ENCODE assay signal across 1 cellular context in the genomic region with DNA sequence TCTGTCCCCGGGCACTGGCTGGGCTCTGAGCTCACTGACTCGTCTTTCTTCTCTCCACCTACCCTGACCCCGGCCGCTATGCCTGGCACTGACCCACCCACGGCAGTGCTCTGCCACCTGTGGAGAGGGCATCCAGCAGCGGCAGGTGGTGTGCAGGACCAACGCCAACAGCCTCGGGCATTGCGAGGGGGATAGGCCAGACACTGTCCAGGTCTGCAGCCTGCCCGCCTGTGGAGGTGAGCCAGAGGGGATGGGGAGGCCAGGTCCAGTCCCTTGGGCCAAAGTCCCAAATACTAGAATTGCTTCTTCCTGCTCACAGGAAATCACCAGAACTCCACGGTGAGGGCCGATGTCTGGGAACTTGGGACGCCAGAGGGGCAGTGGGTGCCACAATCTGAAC.
TF ChIP-seq lines count a peak whose summit lies in the region.

No MANE protein-coding gene starts in this region.

TF ChIP-seq in K562, 482 proteins besides CTCF, POLR2A, EP300 and RAD21 (continued from another document):
- no peak for TF ChIP-seq NCOA1 (IDR thresholded peaks at IDR 0.05; ENCODE audit: low read depth)
- TF ChIP-seq, protein P1, sequence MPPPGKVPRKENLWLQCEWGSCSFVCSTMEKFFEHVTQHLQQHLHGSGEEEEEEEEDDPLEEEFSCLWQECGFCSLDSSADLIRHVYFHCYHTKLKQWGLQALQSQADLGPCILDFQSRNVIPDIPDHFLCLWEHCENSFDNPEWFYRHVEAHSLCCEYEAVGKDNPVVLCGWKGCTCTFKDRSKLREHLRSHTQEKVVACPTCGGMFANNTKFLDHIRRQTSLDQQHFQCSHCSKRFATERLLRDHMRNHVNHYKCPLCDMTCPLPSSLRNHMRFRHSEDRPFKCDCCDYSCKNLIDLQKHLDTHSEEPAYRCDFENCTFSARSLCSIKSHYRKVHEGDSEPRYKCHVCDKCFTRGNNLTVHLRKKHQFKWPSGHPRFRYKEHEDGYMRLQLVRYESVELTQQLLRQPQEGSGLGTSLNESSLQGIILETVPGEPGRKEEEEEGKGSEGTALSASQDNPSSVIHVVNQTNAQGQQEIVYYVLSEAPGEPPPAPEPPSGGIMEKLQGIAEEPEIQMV (tag; conservative IDR thresholded peaks at IDR 0.05; ENCODE audit: low read depth), result no peak
- no peak for TF ChIP-seq ZNF785 (CRISPR knock-in tag; IDR thresholded peaks at IDR 0.05)
- TF ChIP-seq POLR2AphosphoS2 (IDR thresholded peaks at IDR 0.05; ENCODE audit: low read length), result peak; percentile 80; the same call in 1 of the 2 replicates
- TF ChIP-seq PHB2 (IDR thresholded peaks at IDR 0.05; ENCODE audit: low read depth), result no peak
- TF ChIP-seq, protein P2, sequence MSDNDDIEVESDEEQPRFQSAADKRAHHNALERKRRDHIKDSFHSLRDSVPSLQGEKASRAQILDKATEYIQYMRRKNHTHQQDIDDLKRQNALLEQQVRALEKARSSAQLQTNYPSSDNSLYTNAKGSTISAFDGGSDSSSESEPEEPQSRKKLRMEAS (CRISPR knock-in tag; IDR thresholded peaks at IDR 0.05), result peak; percentile 39; the same call in 1 of the 2 replicates
- TF ChIP-seq, protein P3, sequence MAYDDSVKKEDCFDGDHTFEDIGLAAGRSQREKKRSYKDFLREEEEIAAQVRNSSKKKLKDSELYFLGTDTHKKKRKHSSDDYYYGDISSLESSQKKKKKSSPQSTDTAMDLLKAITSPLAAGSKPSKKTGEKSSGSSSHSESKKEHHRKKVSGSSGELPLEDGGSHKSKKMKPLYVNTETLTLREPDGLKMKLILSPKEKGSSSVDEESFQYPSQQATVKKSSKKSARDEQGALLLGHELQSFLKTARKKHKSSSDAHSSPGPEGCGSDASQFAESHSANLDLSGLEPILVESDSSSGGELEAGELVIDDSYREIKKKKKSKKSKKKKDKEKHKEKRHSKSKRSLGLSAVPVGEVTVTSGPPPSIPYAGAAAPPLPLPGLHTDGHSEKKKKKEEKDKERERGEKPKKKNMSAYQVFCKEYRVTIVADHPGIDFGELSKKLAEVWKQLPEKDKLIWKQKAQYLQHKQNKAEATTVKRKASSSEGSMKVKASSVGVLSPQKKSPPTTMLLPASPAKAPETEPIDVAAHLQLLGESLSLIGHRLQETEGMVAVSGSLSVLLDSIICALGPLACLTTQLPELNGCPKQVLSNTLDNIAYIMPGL (CRISPR knock-in tag; IDR thresholded peaks at IDR 0.05), result no peak
- no peak for TF ChIP-seq ZSCAN29 (IDR thresholded peaks at IDR 0.05)
- 0 out of 2 replicates have a peak, but pooled peaks have one; percentile 48 for TF ChIP-seq SUPT5H (IDR thresholded peaks at IDR 0.05)
- TF ChIP-seq, protein P4, sequence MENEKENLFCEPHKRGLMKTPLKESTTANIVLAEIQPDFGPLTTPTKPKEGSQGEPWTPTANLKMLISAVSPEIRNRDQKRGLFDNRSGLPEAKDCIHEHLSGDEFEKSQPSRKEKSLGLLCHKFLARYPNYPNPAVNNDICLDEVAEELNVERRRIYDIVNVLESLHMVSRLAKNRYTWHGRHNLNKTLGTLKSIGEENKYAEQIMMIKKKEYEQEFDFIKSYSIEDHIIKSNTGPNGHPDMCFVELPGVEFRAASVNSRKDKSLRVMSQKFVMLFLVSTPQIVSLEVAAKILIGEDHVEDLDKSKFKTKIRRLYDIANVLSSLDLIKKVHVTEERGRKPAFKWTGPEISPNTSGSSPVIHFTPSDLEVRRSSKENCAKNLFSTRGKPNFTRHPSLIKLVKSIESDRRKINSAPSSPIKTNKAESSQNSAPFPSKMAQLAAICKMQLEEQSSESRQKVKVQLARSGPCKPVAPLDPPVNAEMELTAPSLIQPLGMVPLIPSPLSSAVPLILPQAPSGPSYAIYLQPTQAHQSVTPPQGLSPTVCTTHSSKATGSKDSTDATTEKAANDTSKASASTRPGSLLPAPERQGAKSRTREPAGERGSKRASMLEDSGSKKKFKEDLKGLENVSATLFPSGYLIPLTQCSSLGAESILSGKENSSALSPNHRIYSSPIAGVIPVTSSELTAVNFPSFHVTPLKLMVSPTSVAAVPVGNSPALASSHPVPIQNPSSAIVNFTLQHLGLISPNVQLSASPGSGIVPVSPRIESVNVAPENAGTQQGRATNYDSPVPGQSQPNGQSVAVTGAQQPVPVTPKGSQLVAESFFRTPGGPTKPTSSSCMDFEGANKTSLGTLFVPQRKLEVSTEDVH (IDR thresholded peaks at IDR 0.05; ENCODE audit: low read depth, partially characterized antibody), result peak; percentile 14
- TF ChIP-seq, protein P5, sequence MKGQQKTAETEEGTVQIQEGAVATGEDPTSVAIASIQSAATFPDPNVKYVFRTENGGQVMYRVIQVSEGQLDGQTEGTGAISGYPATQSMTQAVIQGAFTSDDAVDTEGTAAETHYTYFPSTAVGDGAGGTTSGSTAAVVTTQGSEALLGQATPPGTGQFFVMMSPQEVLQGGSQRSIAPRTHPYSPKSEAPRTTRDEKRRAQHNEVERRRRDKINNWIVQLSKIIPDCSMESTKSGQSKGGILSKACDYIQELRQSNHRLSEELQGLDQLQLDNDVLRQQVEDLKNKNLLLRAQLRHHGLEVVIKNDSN (CRISPR knock-in tag; IDR thresholded peaks at IDR 0.05), result peak; percentile 41; the same call in 1 of the 2 replicates
- peak; percentile 59 for TF ChIP-seq POLR2G (IDR thresholded peaks at IDR 0.05; ENCODE audit: low read depth, low read length)
- TF ChIP-seq GATA2 (CRISPR knock-in tag; IDR thresholded peaks at IDR 0.05), result 0 out of 2 replicates have a peak, but pooled peaks have one; percentile 22
